ENCODE assay signal across 1 cellular context in the genomic region with DNA sequence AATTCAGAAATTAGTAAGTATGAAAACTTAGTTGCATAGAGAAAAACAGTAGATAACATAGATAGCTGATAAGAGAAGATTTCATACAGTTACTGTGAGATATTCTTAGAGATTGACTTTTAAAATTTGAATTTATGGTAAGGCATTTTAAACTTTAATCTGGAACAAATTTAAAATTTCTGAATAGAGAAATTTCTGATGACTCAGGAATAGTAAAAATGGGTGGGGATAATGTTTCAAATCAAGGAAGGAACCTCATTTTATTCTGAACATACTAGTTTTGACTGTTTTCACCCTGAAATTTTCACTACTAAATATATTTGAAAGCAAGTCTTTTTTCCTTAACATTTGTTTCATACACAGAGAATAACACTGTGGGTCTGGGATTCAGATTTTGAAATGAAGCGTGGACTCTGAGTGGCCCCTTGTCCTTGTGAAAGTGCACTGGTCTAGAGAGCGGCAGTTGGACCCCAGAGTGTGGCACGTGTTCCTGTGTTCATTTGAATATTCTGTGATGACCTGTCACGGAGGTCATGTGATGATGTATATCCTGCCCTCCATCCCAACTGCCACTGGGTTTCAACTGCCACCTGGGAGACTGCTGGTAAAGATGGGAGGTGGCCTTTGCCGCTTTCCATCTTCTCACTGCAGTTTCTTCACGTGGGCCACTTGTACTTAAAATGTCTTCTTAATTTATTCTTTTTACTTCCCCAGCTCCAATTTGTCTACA.
A peak's percentile ranks its signal among the peaks of the same experiment; 100 is the strongest.
TF ChIP-seq lines count a peak whose summit lies in the region.

No MANE protein-coding gene starts in this region.

TF ChIP-seq in A549, 52 proteins besides CTCF, POLR2A, EP300 and RAD21:
- TF ChIP-seq PBX3 (IDR thresholded peaks at IDR 0.05): no peak
- TF ChIP-seq MAFK (IDR thresholded peaks at IDR 0.05; ENCODE audit: partially characterized antibody): peak; percentile 18
- no peak for TF ChIP-seq CHD2 (IDR thresholded peaks at IDR 0.05; ENCODE audit: low read length, partially characterized antibody)
- TF ChIP-seq NR3C1 (IDR thresholded peaks at IDR 0.05): no peak
